Comparison of ENCODE assay signal across 20 cellular contexts in the genomic region with DNA sequence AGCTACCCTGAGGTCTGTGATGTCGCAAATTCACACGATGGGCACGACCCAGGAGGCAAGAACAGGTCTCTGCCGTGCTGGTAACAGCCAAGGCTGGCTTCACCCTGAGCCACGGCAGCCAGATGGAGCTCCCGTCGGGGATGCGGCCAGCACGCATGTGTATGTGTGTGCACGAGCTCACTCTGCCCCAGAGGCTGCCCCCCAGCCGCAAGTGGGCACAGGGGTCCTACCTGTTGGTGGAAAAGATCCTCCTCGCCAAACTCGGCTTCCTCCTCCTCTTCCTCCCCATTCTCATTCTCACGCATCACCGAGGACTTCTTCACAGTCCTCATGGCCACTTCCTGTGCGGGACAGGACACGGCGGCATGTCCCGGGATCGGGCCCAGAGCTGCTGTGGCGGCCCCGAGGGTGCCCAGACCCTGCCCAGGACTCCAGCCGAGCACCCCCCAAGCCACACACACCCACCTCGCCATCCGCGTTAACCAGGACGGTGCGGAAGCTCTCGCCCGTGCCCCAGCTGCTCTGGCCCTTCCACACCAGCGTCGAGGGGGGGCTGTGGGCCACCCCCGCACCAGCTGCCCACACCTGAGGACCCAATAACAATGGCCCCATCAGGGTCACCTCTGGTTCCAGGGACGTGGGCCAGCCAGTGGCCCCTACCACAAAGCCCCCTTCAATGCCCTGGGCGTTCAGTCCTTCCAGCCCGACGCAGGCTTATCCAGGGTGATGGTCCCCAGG.
"Had no signal": no experiment of that assay in that cellular context is flagged by ENCODE, and none has a peak within 500 bp of the region (broad histone marks: within the 10 kb centered on the region; RNA-seq: fewer than 3 reads in every experiment).

No MANE protein-coding gene starts in this region.

- DNase-seq: activated CD4-positive, alpha-beta T cell treated with anti-CD3 and anti-CD28 coated beads, Interleukin-2, amount 10 ng/mL, durations not matched to agents 7 days and 5 days; activated naive CD4-positive, alpha-beta T cell treated with Interleukin-2 at 50 U/mL for 16 hours; activated T-cell treated with anti-CD3 and anti-CD28 coated beads, Interleukin-2, amount 50 U/mL, for 1 hour; anterior cingulate cortex; body of pancreas; effector memory CD4-positive, alpha-beta T cell; foreskin keratinocyte; kidney glomerular epithelial cell; nucleus accumbens; stimulated activated CD4-positive, alpha-beta T cell treated with anti-CD3 and anti-CD28 coated beads, Interleukin-4, amount 100 ng/mL, for 1 hour; stimulated activated naive CD8-positive, alpha-beta T cell treated with anti-CD3 and anti-CD28 coated beads, Interleukin-15, amount 100 ng/mL, for 72 hours; tibial artery had no signal

- H3K4me3 Mint-ChIP-seq: activated CD4-positive, alpha-beta T cell treated with anti-CD3 and anti-CD28 coated beads, Interleukin-2, amount 10 ng/mL, durations not matched to agents 7 days and 5 days; memory B cell; natural killer cell treated with Interleukin-12 subunit alpha and Interleukin-12 subunit beta and Interleukin-15 and Interleukin-18, amount 100 ng/mL, for 72 hours; stimulated activated naive CD8-positive, alpha-beta T cell treated with anti-CD3 and anti-CD28 coated beads, Interleukin-15, amount 100 ng/mL, for 72 hours; T-helper 2 cell treated with Interferon-gamma antibody and Interleukin-4, amounts not matched to agents 5 μg/mL and 100 μg/mL, for 36 hours had no signal

- H3K4me3 ChIP-seq: body of pancreas, cardiac muscle cell, tibial artery had no signal

- H3K27ac ChIP-seq: body of pancreas, cardiac muscle cell, foreskin keratinocyte, parathyroid adenoma, tibial artery, VCaP had no signal

- H3K9me3 ChIP-seq: body of pancreas, tibial artery had no signal

- H3K27me3 ChIP-seq: body of pancreas, cardiac muscle cell, foreskin keratinocyte, tibial artery had no signal

- H3K27ac Mint-ChIP-seq: activated CD4-positive, alpha-beta T cell treated with anti-CD3 and anti-CD28 coated beads, Interleukin-2, amount 10 ng/mL, durations not matched to agents 7 days and 5 days; memory B cell; natural killer cell treated with Interleukin-12 subunit alpha and Interleukin-12 subunit beta and Interleukin-15 and Interleukin-18, amount 100 ng/mL, for 72 hours; T-helper 2 cell treated with Interferon-gamma antibody and Interleukin-4, amounts not matched to agents 5 μg/mL and 100 μg/mL, for 36 hours had no signal

- ATAC-seq: activated CD4-positive, CD25-positive, alpha-beta regulatory T cell treated with anti-CD3 and anti-CD28 coated beads, Interleukin-2, amount 50 U/mL, for 24 hours; body of pancreas; foreskin keratinocyte; natural killer cell treated with Interleukin-12 subunit alpha and Interleukin-12 subunit beta and Interleukin-15 and Interleukin-18, amount 100 ng/mL, for 72 hours; SK-N-SH treated with all-trans-retinoic acid at 6 μM for 48 hours; stimulated activated naive CD8-positive, alpha-beta T cell treated with anti-CD3 and anti-CD28 coated beads, Interleukin-15, amount 100 ng/mL, for 72 hours had no signal

- H3K36me3 Mint-ChIP-seq: natural killer cell treated with Interleukin-12 subunit alpha and Interleukin-12 subunit beta and Interleukin-15 and Interleukin-18, amount 100 ng/mL, for 72 hours had no signal

- H3K9me3 Mint-ChIP-seq: activated CD4-positive, alpha-beta T cell treated with anti-CD3 and anti-CD28 coated beads, Interleukin-2, amount 10 ng/mL, durations not matched to agents 7 days and 5 days; memory B cell; natural killer cell treated with Interleukin-12 subunit alpha and Interleukin-12 subunit beta and Interleukin-15 and Interleukin-18, amount 100 ng/mL, for 72 hours; stimulated activated naive CD8-positive, alpha-beta T cell treated with anti-CD3 and anti-CD28 coated beads, Interleukin-15, amount 100 ng/mL, for 72 hours; T-helper 2 cell treated with Interferon-gamma antibody and Interleukin-4, amounts not matched to agents 5 μg/mL and 100 μg/mL, for 36 hours had no signal

- H3K27me3 Mint-ChIP-seq: activated CD4-positive, alpha-beta T cell treated with anti-CD3 and anti-CD28 coated beads, Interleukin-2, amount 10 ng/mL, durations not matched to agents 7 days and 5 days; memory B cell; natural killer cell treated with Interleukin-12 subunit alpha and Interleukin-12 subunit beta and Interleukin-15 and Interleukin-18, amount 100 ng/mL, for 72 hours; stimulated activated naive CD8-positive, alpha-beta T cell treated with anti-CD3 and anti-CD28 coated beads, Interleukin-15, amount 100 ng/mL, for 72 hours had no signal

- H3K4me1 ChIP-seq: foreskin keratinocyte had no signal

- H3K9ac ChIP-seq: parathyroid adenoma had no signal
